ENCODE assay signal across 29 cellular contexts in genomic region chr4:151772322-151772721, GRCh38.
"Had no signal": no experiment of that assay in that cellular context is flagged by ENCODE, and none has a peak within 500 bp of the region (broad histone marks: within the 10 kb centered on the region; RNA-seq: fewer than 3 reads in every experiment).

No MANE protein-coding gene starts in this region.

- ATAC-seq: activated CD8-positive, alpha-beta T cell treated with anti-CD3 and anti-CD28 coated beads for 36 hours; activated T-cell treated with anti-CD3 and anti-CD28 coated beads, Interleukin-2, amount 50 U/mL, for 72 hours; activated T-helper 17 cell treated with anti-CD3 and anti-CD28 coated beads, Interleukin-2, amount 50 U/mL, for 72 hours; Panc1 had no signal

- H3K27ac Mint-ChIP-seq: activated CD8-positive, alpha-beta T cell treated with anti-CD3 and anti-CD28 coated beads for 36 hours; activated naive CD8-positive, alpha-beta T cell treated with anti-CD3 and anti-CD28 coated beads for 36 hours; activated T-cell treated with anti-CD3 and anti-CD28 coated beads, Interleukin-2, amount 50 U/mL, for 72 hours; activated T-helper 17 cell treated with anti-CD3 and anti-CD28 coated beads, Interleukin-2, amount 50 U/mL, for 72 hours had no signal

- H3K4me3 Mint-ChIP-seq: activated CD8-positive, alpha-beta T cell treated with anti-CD3 and anti-CD28 coated beads for 36 hours; activated naive CD8-positive, alpha-beta T cell treated with anti-CD3 and anti-CD28 coated beads for 36 hours; activated T-cell treated with anti-CD3 and anti-CD28 coated beads, Interleukin-2, amount 50 U/mL, for 72 hours; activated T-helper 17 cell treated with anti-CD3 and anti-CD28 coated beads, Interleukin-2, amount 50 U/mL, for 72 hours had no signal

- H3K36me3 Mint-ChIP-seq: activated naive CD8-positive, alpha-beta T cell treated with anti-CD3 and anti-CD28 coated beads for 36 hours had no signal

- DNase-seq: activated CD4-positive, alpha-beta T cell treated with anti-CD3 and anti-CD28 coated beads for 1 hour; activated CD4-positive, alpha-beta T cell treated with anti-CD3 and anti-CD28 coated beads for 48 hours; activated CD4-positive, CD25-positive, alpha-beta regulatory T cell; activated CD8-positive, alpha-beta T cell treated with anti-CD3 and anti-CD28 coated beads for 36 hours; activated effector memory CD4-positive, alpha-beta T cell treated with anti-CD3 and anti-CD28 coated beads, Interleukin-2, amount 50 U/mL, for 16 hours; activated naive CD4-positive, alpha-beta T cell; activated naive CD4-positive, alpha-beta T cell treated with anti-CD3 and anti-CD28 coated beads, Interleukin-2, amount 50 U/mL, for 16 hours; activated naive CD8-positive, alpha-beta T cell treated with anti-CD3 and anti-CD28 coated beads for 36 hours; activated T-cell treated with anti-CD3 and anti-CD28 coated beads, Interleukin-2, amount 50 U/mL, for 1 hour; activated T-cell treated with anti-CD3 and anti-CD28 coated beads, Interleukin-2, amount 50 U/mL, for 72 hours; amniotic stem cell; Kasumi-1; KG1; MG63; NCI-H1048; NCI-H1105 treated with DMSO at 0.1 percent for 48 hours; NCI-H1436; NCI-H1694; NCI-H2029; NCI-H345; NCI-H524 treated with DMSO at 0.1 percent for 48 hours; SHP77; SJCRH30; T1000; WERI-Rb-1 had no signal

- H3K4me1 ChIP-seq: ascending aorta, SJCRH30 had no signal

- H3K27me3 Mint-ChIP-seq: activated CD8-positive, alpha-beta T cell treated with anti-CD3 and anti-CD28 coated beads for 36 hours; activated naive CD8-positive, alpha-beta T cell treated with anti-CD3 and anti-CD28 coated beads for 36 hours had no signal

- H3K9me3 ChIP-seq: ascending aorta, MG63, SJCRH30 had no signal

- H3K4me1 Mint-ChIP-seq: activated naive CD8-positive, alpha-beta T cell treated with anti-CD3 and anti-CD28 coated beads for 36 hours; activated T-helper 17 cell treated with anti-CD3 and anti-CD28 coated beads, Interleukin-2, amount 50 U/mL, for 72 hours had no signal

- H3K27ac ChIP-seq: ascending aorta, SJCRH30, SK-N-MC, WERI-Rb-1 had no signal

- H3K36me3 ChIP-seq: ascending aorta, MG63, SJCRH30, WERI-Rb-1 had no signal

- H3K4me3 ChIP-seq: ascending aorta, MG63, SJCRH30, SK-N-MC had no signal

- H3K27me3 ChIP-seq: ascending aorta, MG63, SJCRH30 had no signal
